22 cellular contexts compared by ENCODE assay signal in genomic region chr4:145625677-145626622, GRCh38. TPM values are rescaled to one million over a fixed set of nuclear protein-coding genes. Genes with fewer than 3 reads are reported as not detected.
A peak's percentile ranks its signal among the peaks of the same experiment; 100 is the strongest.
DNase-seq lines count a peak whose midpoint lies in the region; ATAC-seq and TF ChIP-seq lines count a peak whose summit lies in the region.
"Had no signal": no experiment of that assay in that cellular context is flagged by ENCODE, and none has a peak within 500 bp of the region (broad histone marks: within the 10 kb centered on the region; RNA-seq: fewer than 3 reads in every experiment).

No MANE protein-coding gene starts in this region.

- ATAC-seq in HG02938 (IDR thresholded peaks at IDR 0.05; ENCODE audit: unreplicated experiment) = peak; percentile 45
- ATAC-seq: activated CD4-positive, alpha-beta T cell treated with anti-CD3 and anti-CD28 coated beads for 36 hours; left colon had no signal

- H3K9me3 ChIP-seq in WERI-Rb-1 (ENCODE audit: severe bottlenecking) (no peaks in the 10 kb centered on the region), thyroid gland (no peaks in the 10 kb centered on the region)
- H3K9me3 ChIP-seq: stomach had no signal

- TF ChIP-seq CTCF in GM12865 (IDR thresholded peaks at IDR 0.05; ENCODE audit: insufficient read depth, low read depth, low read length, missing control alignments) = no peak
- no peak for TF ChIP-seq CTCF in WERI-Rb-1 (IDR thresholded peaks at IDR 0.05; ENCODE audit: low read depth, low read length)
- TF ChIP-seq CTCF in thyroid gland (IDR thresholded peaks at IDR 0.05) = no peak

- H3K4me1 ChIP-seq in thyroid gland = peaks cover 0 to 6% of the 10 kb centered on the region in 2 donors

- no peak overlapping the region for H3K4me3 ChIP-seq in GM12865 (ENCODE audit: low read depth, low read length)
- no peak overlapping the region for H3K4me3 ChIP-seq in WERI-Rb-1 (ENCODE audit: low read depth, low read length)
- no peak overlapping the region for H3K4me3 ChIP-seq in thyroid gland (replicated peaks in 1 of 3)
- H3K4me3 ChIP-seq: SK-N-MC, stomach had no signal

- H3K27me3 ChIP-seq in WERI-Rb-1 (ENCODE audit: insufficient read depth, low read depth, severe bottlenecking) (no peaks in the 10 kb centered on the region), thyroid gland (no peaks in the 10 kb centered on the region)
- H3K27me3 ChIP-seq: stomach had no signal

- in situ Hi-C loops in GM18951 (cut with MboI; ENCODE audit: low sequenced_read_pairs, unreplicated experiment) = no loop called here

- TF ChIP-seq POLR2A in GM18951 (IDR thresholded peaks at IDR 0.05; ENCODE audit: extremely low read depth, insufficient read depth, insufficient read length) = peak; percentile 54
- TF ChIP-seq POLR2A in thyroid gland (IDR thresholded peaks at IDR 0.05) = no peak

- no peak overlapping the region for H3K27ac ChIP-seq in WERI-Rb-1
- H3K27ac ChIP-seq in thyroid gland = no peak overlapping the region
- H3K27ac ChIP-seq: epithelial cell of prostate, SK-N-MC, stomach had no signal

- intact Hi-C loops in thyroid gland (cut with DNase I) = no loop called here

- H3K36me3 ChIP-seq in WERI-Rb-1 = no peaks in the 10 kb centered on the region
- no peaks in the 10 kb centered on the region for H3K36me3 ChIP-seq in thyroid gland

- DNase-seq in GM12865 (ENCODE audit: low read depth) (peak; percentile 23), WERI-Rb-1 (peak; percentile 32), DMS114 treated with DMSO at 0.1 percent for 48 hours (lab: John Stamatoyannopoulos, UW; ENCODE audit: unreplicated experiment) (no peak), NCI-H1105 (lab: John Stamatoyannopoulos, UW) (no peak), dermis blood vessel endothelial cell (no peak), thyroid gland (no peak)
- DNase-seq: activated CD4-positive, alpha-beta T cell treated with anti-CD3 and anti-CD28 coated beads for 36 hours; activated CD8-positive, alpha-beta memory T cell treated with anti-CD3 and anti-CD28 coated beads, Interleukin-2, amount 50 U/mL, for 48 hours; activated naive CD4-positive, alpha-beta T cell treated with anti-CD3 and anti-CD28 coated beads for 36 hours; left colon; midbrain; NCI-H1417; NCI-H774; stomach; T1000 had no signal

- WGBS in thyroid gland, 2 donors = 71 to 78% methylated on average over 10 of the region's 10 CpGs

RNA-seq across cellular contexts. Expression of gene MMAA, which starts 6.8 kb away (rescaled TPM):
- total RNA-seq in dermis blood vessel endothelial cell (3.6 and 6.1 TPM in 2 replicates), thyroid gland (10 to 100 TPM in 1 of 4 donors, 1 to 10 TPM in 3; 5.6 to 10.9 (median 7.6) TPM)

RNA-seq across cellular contexts. Expression of gene C4orf51, which starts 54.0 kb away (rescaled TPM):
- total RNA-seq in dermis blood vessel endothelial cell (not detected in 2 replicates), thyroid gland (not detected)
- total RNA-seq: activated CD4-positive, alpha-beta T cell treated with anti-CD3 and anti-CD28 coated beads for 36 hours; activated naive CD4-positive, alpha-beta T cell treated with anti-CD3 and anti-CD28 coated beads for 36 hours; astrocyte; frontal cortex; left colon; stomach; urinary bladder had no signal

Comparison
In these comparisons a context has a peak if more than half of its experiments do, and no peak if none do; other contexts are left out.
1. DNase-seq: peak in GM12865 (single experiment) and WERI-Rb-1 (single experiment); none in DMS114 treated with DMSO at 0.1 percent for 48 hours (single experiment), NCI-H1105 (single experiment), dermis blood vessel endothelial cell (single experiment) and thyroid gland (0 of 2).